ENCODE assay signal across 11 cellular contexts in genomic region chr2:130544978-130545377, GRCh38. TPM values are rescaled to one million over a fixed set of nuclear protein-coding genes. Genes with fewer than 3 reads are reported as not detected.
"Had no signal": no experiment of that assay in that cellular context is flagged by ENCODE, and none has a peak within 500 bp of the region (broad histone marks: within the 10 kb centered on the region; RNA-seq: fewer than 3 reads in every experiment).

No MANE protein-coding gene starts in this region.

RNA-seq across cellular contexts. Expression of gene CFC1B, which starts 24.0 kb away (rescaled TPM):
- total RNA-seq: OCI-LY7, PC-3, PC-9, Peyer's patch, Right ventricle myocardium inferior, Right ventricle myocardium superior, RPMI7951, SJCRH30, SJSA1, SK-MEL-5 had no signal
- polyA plus RNA-seq: SK-N-SH had no signal

RNA-seq across cellular contexts. Expression of gene POTEI, which starts 35.9 kb away (rescaled TPM):
- total RNA-seq: PC-3, PC-9, Right ventricle myocardium inferior, Right ventricle myocardium superior, RPMI7951, SJSA1, SK-MEL-5 had no signal
- polyA plus RNA-seq: SK-N-SH had no signal

RNA-seq across cellular contexts. Expression of gene CFC1, which starts 54.4 kb away (rescaled TPM):
- total RNA-seq: OCI-LY7, PC-3, PC-9, Peyer's patch, Right ventricle myocardium inferior, Right ventricle myocardium superior, RPMI7951, SJCRH30, SJSA1, SK-MEL-5 had no signal
- polyA plus RNA-seq: SK-N-SH had no signal
